Comparison of ENCODE assay signal across 9 cellular contexts in the genomic region with DNA sequence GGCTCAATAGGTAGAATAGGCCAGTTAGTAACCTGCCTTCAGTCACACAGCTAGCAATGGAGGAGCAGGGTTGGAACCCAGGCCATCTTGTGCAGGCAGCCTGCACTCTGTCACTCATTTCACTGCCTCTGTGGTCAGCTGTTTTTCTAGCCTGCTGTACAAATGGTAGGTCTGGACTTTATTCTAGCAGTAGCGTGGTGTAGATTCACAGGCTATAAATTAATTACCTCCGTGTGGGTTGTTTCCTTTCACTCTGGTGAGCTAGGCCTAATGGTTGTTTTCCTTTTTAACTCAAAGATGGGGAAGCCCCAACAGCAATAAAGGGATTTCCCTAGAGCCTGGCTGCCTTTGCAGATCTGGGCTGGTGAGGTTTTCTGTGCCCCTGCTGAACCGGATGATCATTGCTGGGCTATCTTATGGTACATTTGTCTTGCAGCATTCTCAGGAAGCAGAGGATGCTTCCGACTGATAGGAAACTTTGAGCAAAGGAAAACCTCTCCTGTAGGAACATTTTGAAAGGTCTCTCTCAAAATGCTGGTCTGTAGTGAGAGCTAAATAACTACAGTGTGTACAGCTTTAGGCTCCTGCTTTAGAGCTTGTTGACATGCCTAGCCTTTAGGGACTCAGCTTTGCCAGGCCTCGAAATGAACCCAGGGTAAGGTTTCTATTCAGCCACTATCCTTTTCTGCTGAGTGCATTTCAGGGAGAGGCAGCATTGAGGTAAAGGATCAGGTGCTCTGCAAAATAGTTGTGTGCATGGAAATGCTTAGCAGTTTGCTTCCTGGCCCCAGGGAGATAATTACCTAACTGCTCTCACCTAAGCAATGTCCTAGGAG.
A peak's percentile ranks its signal among the peaks of the same experiment; 100 is the strongest.
DNase-seq lines count a peak whose midpoint lies in the region; ATAC-seq and TF ChIP-seq lines count a peak whose summit lies in the region.
"Had no signal": no experiment of that assay in that cellular context is flagged by ENCODE, and none has a peak within 500 bp of the region (broad histone marks: within the 10 kb centered on the region; RNA-seq: fewer than 3 reads in every experiment).

No MANE protein-coding gene starts in this region.

- peaks cover 47% of the 10 kb centered on the region for H3K4me1 ChIP-seq in psoas muscle

- peaks cover 11% of the 10 kb centered on the region for H3K27me3 Mint-ChIP-seq in activated T-cell treated with anti-CD3 and anti-CD28 coated beads, Interleukin-2, amount 50 U/mL, for 72 hours (ENCODE audit: low read depth)

- peak; percentile 40 for DNase-seq in DMS153 treated with DMSO at 0.1 percent for 48 hours (lab: John Stamatoyannopoulos, UW; ENCODE audit: unreplicated experiment)
- DNase-seq in activated T-cell treated with anti-CD3 and anti-CD28 coated beads, Interleukin-2, amount 50 U/mL, for 72 hours = peak; percentile 50 to 59
- DNase-seq in psoas muscle = no peak
- DNase-seq in cortex of kidney (lab: John Stamatoyannopoulos, UW) = no peak
- no peak for DNase-seq in NCI-H1436 (lab: John Stamatoyannopoulos, UW)
- DNase-seq in NCI-H510A (lab: John Stamatoyannopoulos, UW) = no peak

- no peaks in the 10 kb centered on the region for H3K27me3 ChIP-seq in psoas muscle (ENCODE audit: insufficient read depth in 3 of 3, low read length in 2 of 3)

- intact Hi-C loops in psoas muscle (cut with DNase I) = loop anchor here in 1 of 2 donors (5.0 kb wide), 1 partner anchor 33 kb away; no protein-coding TSS in a partner anchor

- peak; percentile 65 for ATAC-seq in GM19468 (IDR thresholded peaks at IDR 0.05; ENCODE audit: extremely low read depth, unreplicated experiment)
- ATAC-seq in HG03520 (IDR thresholded peaks at IDR 0.05; ENCODE audit: unreplicated experiment) = peak; percentile 93
- peak; percentile 95 to 97 for ATAC-seq in activated T-cell treated with anti-CD3 and anti-CD28 coated beads, Interleukin-2, amount 50 U/mL, for 72 hours (replicated peaks in 1 of 2)
- ATAC-seq in psoas muscle = peak in 3 of 4 donors; percentile 51 to 63 (median 56)

- peak overlapping the region; percentile 53 to 54 for H3K4me3 Mint-ChIP-seq in activated T-cell treated with anti-CD3 and anti-CD28 coated beads, Interleukin-2, amount 50 U/mL, for 72 hours

- peaks cover 3 to 4% of the 10 kb centered on the region in 2 donors for H3K9me3 Mint-ChIP-seq in activated T-cell treated with anti-CD3 and anti-CD28 coated beads, Interleukin-2, amount 50 U/mL, for 72 hours

- H3K36me3 ChIP-seq in psoas muscle (ENCODE audit: insufficient read depth in 1 of 2, low read depth in 1 of 2) = no peaks in the 10 kb centered on the region

- H3K27ac Mint-ChIP-seq in activated T-cell treated with anti-CD3 and anti-CD28 coated beads, Interleukin-2, amount 50 U/mL, for 72 hours = no peak overlapping the region

- H3K4me3 ChIP-seq in psoas muscle = peak overlapping the region; percentile 34
- H3K4me3 ChIP-seq: skin epidermis had no signal

- peaks cover 39% of the 10 kb centered on the region for H3K4me1 Mint-ChIP-seq in activated T-cell treated with anti-CD3 and anti-CD28 coated beads, Interleukin-2, amount 50 U/mL, for 72 hours (ENCODE audit: low read depth)

- no peaks in the 10 kb centered on the region for H3K9me3 ChIP-seq in psoas muscle

- peak overlapping the region; percentile 69 for H3K27ac ChIP-seq in psoas muscle

- peaks cover 5 to 6% of the 10 kb centered on the region in 2 donors for H3K36me3 Mint-ChIP-seq in activated T-cell treated with anti-CD3 and anti-CD28 coated beads, Interleukin-2, amount 50 U/mL, for 72 hours (ENCODE audit: insufficient read depth in 2 of 2)

- TF ChIP-seq CTCF in psoas muscle (IDR thresholded peaks at IDR 0.05) = no peak

- 10 to 35% (median 13%) methylated on average over 5 of the region's 5 CpGs for WGBS in psoas muscle, 3 donors

Comparison
In these comparisons a context has a peak if more than half of its experiments do, and no peak if none do; other contexts are left out.
1. DNase-seq: peak in DMS153 treated with DMSO at 0.1 percent for 48 hours (single experiment) and activated T-cell treated with anti-CD3 and anti-CD28 coated beads, Interleukin-2, amount 50 U/mL, for 72 hours (2 of 2); none in psoas muscle (0 of 2), cortex of kidney (single experiment), NCI-H1436 (single experiment) and NCI-H510A (single experiment).
2. Peak in every context shown above with its lines, with median percentiles within 50 percentile points of each other: ATAC-seq.